In genomic region chr4:55311792-55312490, GRCh38 we compare ENCODE assay signal across 17 cellular contexts. TPM values are rescaled to one million over a fixed set of nuclear protein-coding genes. Genes with fewer than 3 reads are reported as not detected.
DNase-seq lines count a peak whose midpoint lies in the region; ATAC-seq, FAIRE-seq and TF ChIP-seq lines count a peak whose summit lies in the region.
"Had no signal": no experiment of that assay in that cellular context is flagged by ENCODE, and none has a peak within 500 bp of the region (broad histone marks: within the 10 kb centered on the region; RNA-seq: fewer than 3 reads in every experiment).

No MANE protein-coding gene starts in this region.

- H3K9me3 Mint-ChIP-seq in astrocyte (ENCODE audit: unreplicated experiment) (peaks cover 4% of the 10 kb centered on the region), Calu3 (ENCODE audit: low read depth, unreplicated experiment) (no peaks in the 10 kb centered on the region), HFFc6 (no peaks in the 10 kb centered on the region)
- H3K9me3 Mint-ChIP-seq: immature natural killer cell; stimulated activated naive CD8-positive, alpha-beta T cell treated with anti-CD3 and anti-CD28 coated beads, Interleukin-15, amount 100 ng/mL, for 72 hours; T-cell had no signal

- H3K4me3 Mint-ChIP-seq in astrocyte (ENCODE audit: unreplicated experiment), result no peak overlapping the region
- no peak overlapping the region for H3K4me3 Mint-ChIP-seq in Calu3 (ENCODE audit: low read depth, unreplicated experiment)
- H3K4me3 Mint-ChIP-seq in HFFc6, result no peak overlapping the region
- H3K4me3 Mint-ChIP-seq: immature natural killer cell; stimulated activated naive CD8-positive, alpha-beta T cell treated with anti-CD3 and anti-CD28 coated beads, Interleukin-15, amount 100 ng/mL, for 72 hours; T-cell had no signal

- no peaks in the 10 kb centered on the region for H3K4me1 ChIP-seq in astrocyte (ENCODE audit: insufficient read depth, low read length)
- H3K4me1 ChIP-seq: BLaER1 had no signal

- no TSS peak for BruUV-seq in Calu3 (replicated peaks; lab: Mats Ljungman, UMichigan)

- H3K4me1 Mint-ChIP-seq in astrocyte (ENCODE audit: low read depth, unreplicated experiment), result peaks cover 5% of the 10 kb centered on the region
- no peaks in the 10 kb centered on the region for H3K4me1 Mint-ChIP-seq in Calu3 (ENCODE audit: low read depth, unreplicated experiment)
- H3K4me1 Mint-ChIP-seq in HFFc6 (ENCODE audit: low read depth), result no peaks in the 10 kb centered on the region
- H3K4me1 Mint-ChIP-seq: immature natural killer cell, T-cell had no signal

- H3K9ac ChIP-seq in astrocyte (ENCODE audit: low read length), result no peak overlapping the region
- H3K9ac ChIP-seq: BLaER1, GM23248 had no signal

- H3K27me3 Mint-ChIP-seq in astrocyte (ENCODE audit: low read depth, unreplicated experiment) (no peaks in the 10 kb centered on the region), Calu3 (ENCODE audit: unreplicated experiment) (no peaks in the 10 kb centered on the region), HFFc6 (ENCODE audit: insufficient read depth) (peaks cover 13% of the 10 kb centered on the region)
- H3K27me3 Mint-ChIP-seq: stimulated activated naive CD8-positive, alpha-beta T cell treated with anti-CD3 and anti-CD28 coated beads, Interleukin-15, amount 100 ng/mL, for 72 hours had no signal

- H3K4me3 ChIP-seq in astrocyte (ENCODE audit: insufficient read depth, low read depth, low read length), result no peak overlapping the region
- H3K4me3 ChIP-seq: BLaER1, GM23248 had no signal

- no peak overlapping the region for H3K4me2 ChIP-seq in astrocyte (ENCODE audit: low read length)
- H3K4me2 ChIP-seq: BLaER1 had no signal

- H2AFZ ChIP-seq in astrocyte (ENCODE audit: low read depth, low read length), result no peak overlapping the region
- H2AFZ ChIP-seq: GM23248 had no signal

- peak; percentile 80 for ATAC-seq in Right ventricle myocardium superior (ENCODE audit: poor library complexity)

- no peaks in the 10 kb centered on the region for H3K9me3 ChIP-seq in astrocyte (ENCODE audit: insufficient read depth, low read depth, low read length)
- H3K9me3 ChIP-seq: BLaER1 had no signal

- H3K27ac Mint-ChIP-seq in astrocyte (ENCODE audit: unreplicated experiment) (peak overlapping the region; percentile 63), Calu3 (ENCODE audit: unreplicated experiment) (no peak overlapping the region), HFFc6 (no peak overlapping the region)
- H3K27ac Mint-ChIP-seq: immature natural killer cell; stimulated activated naive CD8-positive, alpha-beta T cell treated with anti-CD3 and anti-CD28 coated beads, Interleukin-15, amount 100 ng/mL, for 72 hours; T-cell had no signal

- CTCF ChIA-PET in Calu3 (lab: Charles Lee), result interaction anchor here (1.0 to 1.4 kb wide), 2 partner anchors 127 to 243 kb away, joined by 3 to 4 read pairs; no protein-coding TSS in a partner anchor

- DNase-seq in NAMALWA (ENCODE audit: low spot score), result peak; percentile 10
- DNase-seq in astrocyte (ENCODE audit: low read depth), result no peak
- DNase-seq in Right ventricle myocardium superior, result no peak
- DNase-seq in putamen (ENCODE audit: low spot score), result peak; percentile 89
- DNase-seq in HPDE6-E6E7 (ENCODE audit: extremely low spot score), result no peak
- no peak for DNase-seq in Calu3
- DNase-seq in HFFc6, result no peak
- DNase-seq in posterior vena cava (ENCODE audit: low spot score), result no peak
- DNase-seq: activated effector memory CD4-positive, alpha-beta T cell treated with Interleukin-2 at 50 U/mL for 16 hours; NCI-H1105; NCI-H2227 treated with DMSO at 0.1 percent for 48 hours; stimulated activated naive CD8-positive, alpha-beta T cell treated with anti-CD3 and anti-CD28 coated beads, Interleukin-15, amount 100 ng/mL, for 72 hours had no signal

- H3K27ac ChIP-seq in astrocyte (ENCODE audit: low read depth, low read length), result no peak overlapping the region
- H3K27ac ChIP-seq: BLaER1, GM23248 had no signal

- no peak for FAIRE-seq in astrocyte (lab: Jason Lieb, UNC)
- FAIRE-seq: bronchial epithelial cell had no signal

- H4K20me1 ChIP-seq in astrocyte (ENCODE audit: insufficient read depth, low read length), result no peaks in the 10 kb centered on the region
- H4K20me1 ChIP-seq: BLaER1 had no signal

- no peaks in the 10 kb centered on the region for H3K36me3 Mint-ChIP-seq in astrocyte (ENCODE audit: low read depth, unreplicated experiment)
- no peaks in the 10 kb centered on the region for H3K36me3 Mint-ChIP-seq in Calu3 (ENCODE audit: insufficient read depth, unreplicated experiment)
- no peaks in the 10 kb centered on the region for H3K36me3 Mint-ChIP-seq in HFFc6 (ENCODE audit: low read depth)
- H3K36me3 Mint-ChIP-seq: immature natural killer cell, T-cell had no signal

- intact Hi-C loops in Right ventricle myocardium superior (cut with DNase I), result loop anchor here (10.0 kb wide), 1 partner anchor 127 kb away; no protein-coding TSS in a partner anchor
- intact Hi-C loops in Calu3 (cut with micrococcal nuclease; ENCODE audit: unreplicated experiment), result no loop called here
- intact Hi-C loops in posterior vena cava (cut with DNase I), result loop anchor here in 1 of 2 donors (10.0 kb wide), 1 partner anchor 337 kb away; no protein-coding TSS in a partner anchor

- H3K79me2 ChIP-seq in astrocyte (ENCODE audit: insufficient read depth, low read length), result no peaks in the 10 kb centered on the region

- H3K36me3 ChIP-seq in astrocyte (ENCODE audit: insufficient read depth, low read length), result no peaks in the 10 kb centered on the region
- H3K36me3 ChIP-seq: BLaER1 had no signal

- TF ChIP-seq CTCF in astrocyte (IDR thresholded peaks at IDR 0.05; ENCODE audit: insufficient read depth, low read depth, low read length), result no peak
- no peak for TF ChIP-seq CTCF in Calu3 (IDR thresholded peaks at IDR 0.05; ENCODE audit: unreplicated experiment)
- no peak for TF ChIP-seq CTCF in HFFc6 (IDR thresholded peaks at IDR 0.05)

- H3K27me3 ChIP-seq in astrocyte (ENCODE audit: insufficient read depth, low read length), result no peaks in the 10 kb centered on the region
- H3K27me3 ChIP-seq: BLaER1 had no signal

RNA-seq across cellular contexts. Expression of gene SRD5A3, which starts 34.1 kb away (rescaled TPM):
- total RNA-seq in astrocyte (39.5 and 43.8 TPM in 2 replicates), Right ventricle myocardium superior (8.3 TPM), Calu3 (2022) (35.9 and 39.6 TPM in 2 replicates), posterior vena cava (10 to 100 TPM in 1 of 2 donors, 1 to 10 TPM in 1; 9.7 to 10.0 TPM)
- total RNA-seq in HFFc6 (2021; fragmentation: NEBNext Ultra II Directional; extraction: Animal tissue kit (Norgen Biotek cat#: 25700)), result 10 to 100 TPM; 11.0 to 17.1 (median 12.2) TPM

Comparison
In these comparisons a context has a peak if more than half of its experiments do, and no peak if none do; other contexts are left out.
1. DNase-seq: peak in NAMALWA (single experiment) and putamen (single experiment); none in astrocyte (single experiment), Right ventricle myocardium superior (single experiment), HPDE6-E6E7 (single experiment), Calu3 (single experiment), HFFc6 (single experiment) and posterior vena cava (single experiment).